ENCODE assay signal across 8 cellular contexts in the genomic region with DNA sequence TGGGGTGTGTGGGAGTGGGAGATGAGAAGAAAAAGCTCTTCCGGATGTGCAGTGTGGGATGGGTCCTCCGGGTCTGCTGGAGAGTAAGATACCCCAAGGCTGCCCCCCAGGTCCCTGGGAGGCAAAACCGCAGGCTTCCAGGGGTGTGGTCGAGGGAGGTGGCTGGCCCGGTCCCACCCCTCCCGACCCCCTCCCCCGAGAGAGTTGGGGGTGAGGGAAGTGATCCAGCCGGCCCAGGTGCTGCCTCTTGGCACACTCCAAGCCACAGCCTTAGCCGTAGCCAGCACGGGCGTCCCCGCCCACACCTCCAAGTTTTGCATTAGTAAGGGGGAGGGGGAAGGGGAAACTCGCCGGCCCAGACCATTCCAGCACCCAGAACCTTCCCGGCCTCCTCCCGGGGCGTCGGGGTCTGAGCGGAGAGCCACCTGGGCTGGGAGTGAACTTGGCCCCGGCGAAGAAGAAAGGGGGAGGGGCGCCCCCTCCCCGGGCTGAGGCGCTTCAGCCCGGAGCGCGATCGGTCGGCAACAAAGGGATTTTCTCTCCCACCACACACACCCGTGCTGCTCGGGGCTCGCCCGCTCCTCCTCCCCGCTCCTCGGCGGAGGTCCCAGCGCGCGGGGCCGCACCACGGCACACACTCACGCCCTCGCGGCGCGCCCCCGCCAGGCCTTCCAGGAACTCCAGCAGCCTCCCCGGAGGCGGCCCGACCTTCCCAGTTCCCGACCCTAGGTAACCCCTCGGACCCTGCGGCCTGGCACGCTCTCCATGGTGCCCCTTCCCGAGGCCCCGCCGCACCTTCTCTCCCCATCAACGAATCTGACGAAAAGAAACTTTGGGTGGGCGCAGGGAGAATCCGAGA. TPM values are rescaled to one million over a fixed set of nuclear protein-coding genes. Genes with fewer than 3 reads are reported as not detected.
DNase-seq lines count a peak whose midpoint lies in the region; ATAC-seq and TF ChIP-seq lines count a peak whose summit lies in the region.

No MANE protein-coding gene starts in this region.

- H3K9me3 ChIP-seq in suprapubic skin = no peaks in the 10 kb centered on the region

- H3K36me3 ChIP-seq in kidney epithelial cell (ENCODE audit: control insufficient read depth, insufficient read depth, low read length) (no peaks in the 10 kb centered on the region), suprapubic skin (no peaks in the 10 kb centered on the region)

- no peak for TF ChIP-seq EP300 in suprapubic skin (IDR thresholded peaks at IDR 0.05)

- no peak for TF ChIP-seq POLR2A in suprapubic skin (IDR thresholded peaks at IDR 0.05)

- no peak overlapping the region for H3K27ac ChIP-seq in suprapubic skin

- H3K27me3 ChIP-seq in kidney epithelial cell (ENCODE audit: control insufficient read depth, insufficient read depth, low read length) (peaks cover 11% of the 10 kb centered on the region), suprapubic skin (no peaks in the 10 kb centered on the region)

- WGBS in suprapubic skin = 4% methylated on average over 34 of the region's 61 CpGs

- no peak for ATAC-seq in GM18909 (IDR thresholded peaks at IDR 0.05; ENCODE audit: poor library complexity, unreplicated experiment)
- no peak for ATAC-seq in GM19452 (IDR thresholded peaks at IDR 0.05; ENCODE audit: unreplicated experiment)

- peak; percentile 27 for DNase-seq in activated CD4-positive, alpha-beta T cell treated with anti-CD3 and anti-CD28 coated beads for 48 hours
- no peak for DNase-seq in activated CD4-positive, alpha-beta T cell treated with anti-CD3 and anti-CD28 coated beads for 4 hours
- DNase-seq in astrocyte of the cerebellum (ENCODE audit: low read depth) = no peak
- DNase-seq in kidney epithelial cell (ENCODE audit: low read depth) = no peak
- no peak for DNase-seq in suprapubic skin (ENCODE audit: low spot score in 2 of 2)
- no peak for DNase-seq in NCI-H82 treated with DMSO at 0.1 percent for 48 hours (lab: John Stamatoyannopoulos, UW; ENCODE audit: unreplicated experiment)

- H3K4me3 ChIP-seq in astrocyte of the cerebellum (ENCODE audit: low read depth, low read length) = peak overlapping the region; percentile 36
- H3K4me3 ChIP-seq in kidney epithelial cell (ENCODE audit: low read depth, low read length) = peak overlapping the region; percentile 23
- peak overlapping the region; percentile 51 for H3K4me3 ChIP-seq in suprapubic skin

- in situ Hi-C loops in astrocyte of the cerebellum (cut with HindIII; ENCODE audit: low sequenced_read_pairs) = no loop called here

- peaks cover 56% of the 10 kb centered on the region for H3K4me1 ChIP-seq in suprapubic skin

- TF ChIP-seq CTCF in astrocyte of the cerebellum (IDR thresholded peaks at IDR 0.05; ENCODE audit: low read depth, low read length, missing control alignments) = no peak
- TF ChIP-seq CTCF in kidney epithelial cell (IDR thresholded peaks at IDR 0.05; ENCODE audit: insufficient read depth, low read length, poor library complexity, severe bottlenecking) = no peak
- no peak for TF ChIP-seq CTCF in suprapubic skin (IDR thresholded peaks at IDR 0.05)

RNA-seq across cellular contexts. Expression of gene BCOR, which starts 14.4 kb away (rescaled TPM):
- total RNA-seq in kidney epithelial cell = 28.5 and 29.5 TPM in 2 replicates
- total RNA-seq in suprapubic skin = 10 to 100 TPM; 20.9 to 36.0 (median 32.5) TPM
